1 cellular context compared by ENCODE assay signal in the genomic region with DNA sequence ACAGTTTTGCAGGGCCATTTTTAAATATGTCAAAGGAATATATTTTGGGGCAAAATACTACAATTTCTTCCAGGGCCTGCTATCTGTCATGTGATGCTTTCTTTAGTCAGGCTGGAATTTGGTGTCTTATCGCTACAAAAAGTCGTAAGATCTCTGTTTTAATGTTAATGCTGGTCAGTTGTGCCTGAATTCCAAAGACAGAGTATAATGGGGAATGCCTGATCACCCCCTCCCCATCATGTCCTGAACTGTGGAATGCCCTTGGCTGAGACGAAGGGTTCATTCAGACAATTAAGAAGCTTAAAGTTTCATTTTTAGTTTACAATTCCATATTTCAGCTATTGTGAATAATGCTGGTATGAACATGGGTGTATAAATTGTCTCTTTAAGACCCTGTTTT.
TF ChIP-seq lines count a peak whose summit lies in the region.

No MANE protein-coding gene starts in this region.

TF ChIP-seq in GM23338, 12 proteins besides CTCF, POLR2A, EP300 and RAD21 (continued from another document):
- TF ChIP-seq, protein P1, sequence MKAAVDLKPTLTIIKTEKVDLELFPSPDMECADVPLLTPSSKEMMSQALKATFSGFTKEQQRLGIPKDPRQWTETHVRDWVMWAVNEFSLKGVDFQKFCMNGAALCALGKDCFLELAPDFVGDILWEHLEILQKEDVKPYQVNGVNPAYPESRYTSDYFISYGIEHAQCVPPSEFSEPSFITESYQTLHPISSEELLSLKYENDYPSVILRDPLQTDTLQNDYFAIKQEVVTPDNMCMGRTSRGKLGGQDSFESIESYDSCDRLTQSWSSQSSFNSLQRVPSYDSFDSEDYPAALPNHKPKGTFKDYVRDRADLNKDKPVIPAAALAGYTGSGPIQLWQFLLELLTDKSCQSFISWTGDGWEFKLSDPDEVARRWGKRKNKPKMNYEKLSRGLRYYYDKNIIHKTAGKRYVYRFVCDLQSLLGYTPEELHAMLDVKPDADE (IDR thresholded peaks at IDR 0.05) = no peak
